9 cellular contexts compared by ENCODE assay signal in the genomic region with DNA sequence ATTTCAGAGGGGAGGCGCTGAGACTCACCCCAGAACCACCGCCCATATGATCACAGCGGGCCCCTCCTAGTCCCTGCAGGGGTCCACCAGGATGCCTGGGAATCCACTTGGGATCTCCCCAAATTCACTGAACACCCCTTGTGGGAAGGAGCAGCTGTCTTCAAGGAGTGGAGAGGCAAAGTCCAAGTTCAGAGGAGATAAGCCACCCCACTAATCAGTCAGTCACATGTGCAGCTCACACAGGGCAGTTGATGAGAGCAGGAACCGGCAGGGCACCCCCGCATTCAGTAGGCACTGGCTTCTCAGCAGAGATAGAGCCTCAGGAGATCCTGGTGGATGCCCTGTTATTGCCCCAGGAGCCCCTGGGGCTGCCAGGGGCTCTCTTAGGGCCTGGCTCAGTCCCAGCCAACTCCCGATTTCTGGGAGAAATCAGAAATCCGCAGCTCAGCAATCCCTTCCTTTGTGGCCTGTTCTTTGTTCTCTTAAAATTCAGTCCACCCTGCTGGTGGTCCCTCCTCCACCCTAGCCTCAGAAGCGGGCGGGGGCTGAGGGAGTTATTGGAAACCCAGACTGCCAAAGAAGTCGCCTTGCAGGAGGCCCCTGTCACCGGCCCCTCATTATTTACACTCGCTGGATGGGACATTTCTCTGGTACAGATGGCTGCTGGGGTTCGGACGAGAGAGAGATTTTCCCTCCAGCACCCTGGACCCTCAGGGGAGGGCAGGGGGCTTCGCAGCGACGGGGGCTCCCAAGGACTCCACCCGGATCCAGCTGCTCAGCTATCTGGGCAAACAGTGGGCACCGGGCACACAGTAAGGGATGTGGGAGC. TPM values are rescaled to one million over a fixed set of nuclear protein-coding genes. Genes with fewer than 3 reads are reported as not detected.
DNase-seq lines count a peak whose midpoint lies in the region; ATAC-seq, FAIRE-seq and TF ChIP-seq lines count a peak whose summit lies in the region.
"Had no signal": no experiment of that assay in that cellular context is flagged by ENCODE, and none has a peak within 500 bp of the region (broad histone marks: within the 10 kb centered on the region; RNA-seq: fewer than 3 reads in every experiment).

No MANE protein-coding gene starts in this region.

- peak overlapping the region; percentile 58 for H3K4me3 ChIP-seq in GM12875 (ENCODE audit: low read depth, low read length)
- H3K4me3 ChIP-seq in RWPE2 (ENCODE audit: severe bottlenecking): peak overlapping the region; percentile 79

- H3K27me3 Mint-ChIP-seq in endothelial cell (ENCODE audit: unreplicated experiment) (peaks cover 11% of the 10 kb centered on the region), neural crest cell (ENCODE audit: low read depth) (peaks cover 34% of the 10 kb centered on the region)

- peaks cover 37% of the 10 kb centered on the region for H3K4me1 Mint-ChIP-seq in endothelial cell (ENCODE audit: unreplicated experiment)
- H3K4me1 Mint-ChIP-seq in neural crest cell: peaks cover 32% of the 10 kb centered on the region

- H3K4me3 Mint-ChIP-seq in endothelial cell (ENCODE audit: unreplicated experiment) (peak overlapping the region; percentile 97), neural crest cell (peak overlapping the region; percentile 93)

- no peaks in the 10 kb centered on the region for H3K27me3 ChIP-seq in RWPE2 (ENCODE audit: insufficient read depth, poor library complexity, severe bottlenecking)

- no peaks in the 10 kb centered on the region for H3K36me3 ChIP-seq in RWPE2 (ENCODE audit: low read depth)

- peaks cover 45% of the 10 kb centered on the region for H3K4me1 ChIP-seq in RWPE2 (ENCODE audit: insufficient read depth, poor library complexity, severe bottlenecking)

- ATAC-seq in RWPE2 (ENCODE audit: low read depth) (no peak), HG02973 (IDR thresholded peaks at IDR 0.05; ENCODE audit: unreplicated experiment) (no peak)

- peak overlapping the region; percentile 87 for H3K27ac ChIP-seq in RWPE2 (ENCODE audit: poor library complexity, severe bottlenecking)

- H3K9me3 Mint-ChIP-seq in endothelial cell (ENCODE audit: unreplicated experiment) (no peaks in the 10 kb centered on the region), neural crest cell (no peaks in the 10 kb centered on the region)

- FAIRE-seq in D721Med (lab: Jason Lieb, UNC): no peak

- no peaks in the 10 kb centered on the region for H3K9me3 ChIP-seq in RWPE2 (ENCODE audit: severe bottlenecking)

- H3K36me3 Mint-ChIP-seq in endothelial cell (ENCODE audit: low read depth, unreplicated experiment): no peaks in the 10 kb centered on the region
- no peaks in the 10 kb centered on the region for H3K36me3 Mint-ChIP-seq in neural crest cell (ENCODE audit: low read depth)

- H3K27ac Mint-ChIP-seq in endothelial cell (ENCODE audit: unreplicated experiment) (peak overlapping the region; percentile 89), neural crest cell (ENCODE audit: unreplicated experiment) (peak overlapping the region; percentile 98)

- TF ChIP-seq CTCF in GM12875 (IDR thresholded peaks at IDR 0.05; ENCODE audit: borderline replicate concordance, insufficient read depth, low read depth, low read length) (no peak), RWPE2 (IDR thresholded peaks at IDR 0.05; ENCODE audit: poor library complexity, severe bottlenecking) (no peak), endothelial cell (IDR thresholded peaks at IDR 0.05; ENCODE audit: unreplicated experiment) (no peak), neural crest cell (conservative IDR thresholded peaks at IDR 0.05) (no peak), D721Med (IDR thresholded peaks at IDR 0.05; ENCODE audit: insufficient read depth, missing control alignments) (no peak)

- DNase-seq in RWPE2 (ENCODE audit: low spot score) (no peak), endothelial cell (ENCODE audit: low spot score) (peak; percentile 16), neural crest cell (ENCODE audit: low read depth, low spot score) (peak; percentile 30), D721Med (ENCODE audit: insufficient read length, low spot score) (no peak), SKM-1 treated with dmso at 0.1 percent for 144 hours (lab: John Stamatoyannopoulos, UW; ENCODE audit: unreplicated experiment) (no peak)
- DNase-seq in activated CD8-positive, alpha-beta memory T cell treated with anti-CD3 and anti-CD28 coated beads for 24 hours: no peak

RNA-seq across cellular contexts. Expression of gene CDC42EP4, which starts 1.9 kb away (rescaled TPM):
- 22.9 TPM for total RNA-seq in endothelial cell (ENCODE audit: unreplicated experiment)
- total RNA-seq in neural crest cell: 31.0 and 33.4 TPM in 2 replicates

RNA-seq across cellular contexts. Expression of gene CPSF4L, which starts 48.3 kb away (rescaled TPM):
- total RNA-seq in endothelial cell (ENCODE audit: unreplicated experiment) (not detected), neural crest cell (not detected in 2 replicates)
- total RNA-seq: T-helper 2 cell treated with Interferon-gamma antibody and Interleukin-4, amounts not matched to agents 100 ng/mL and 5 ng/mL, for 36 hours had no signal

Comparison
In these comparisons a context has a peak if more than half of its experiments do, and no peak if none do; other contexts are left out.
1. DNase-seq: peak in endothelial cell (single experiment) and neural crest cell (single experiment); none in RWPE2 (single experiment), D721Med (single experiment), SKM-1 treated with dmso at 0.1 percent for 144 hours (single experiment) and activated CD8-positive, alpha-beta memory T cell treated with anti-CD3 and anti-CD28 coated beads for 24 hours (single experiment).